ENCODE assay signal across 1 cellular context in the genomic region with DNA sequence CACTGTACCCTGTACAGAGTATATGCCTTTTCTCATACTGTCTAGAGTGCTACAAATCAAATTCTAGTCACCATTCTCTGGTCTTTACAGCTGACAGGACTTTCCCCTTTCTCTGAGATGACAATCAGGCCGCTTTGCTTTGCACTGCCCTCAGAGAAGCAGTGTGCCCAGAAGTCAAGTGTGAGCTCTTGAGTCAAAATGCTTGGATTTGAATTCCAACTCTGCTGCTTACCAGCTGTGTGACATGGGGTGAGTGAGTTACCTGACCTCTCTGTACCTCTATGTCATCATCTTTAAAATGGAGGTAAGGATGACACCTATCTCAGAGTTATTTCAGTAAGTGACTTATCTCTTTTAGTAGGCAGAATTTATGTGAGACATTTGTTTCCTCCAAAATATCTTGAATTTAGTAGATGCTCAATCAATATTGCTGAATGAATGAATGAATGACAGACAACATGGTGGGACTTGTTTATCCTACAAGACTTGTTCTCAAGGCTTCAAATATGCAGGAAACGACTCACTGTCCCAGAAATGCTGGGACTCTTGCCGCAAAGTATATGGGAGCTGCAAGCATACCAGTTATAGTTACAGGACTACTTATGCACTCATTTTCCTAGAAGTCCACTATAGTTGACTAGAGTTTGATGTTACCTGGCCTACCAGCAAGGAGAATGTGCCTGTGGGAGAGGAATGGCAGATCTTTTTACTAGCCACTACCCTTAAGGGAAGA.
TF ChIP-seq lines count a peak whose summit lies in the region.

No MANE protein-coding gene starts in this region.

TF ChIP-seq in endothelial cell of umbilical vein, 7 proteins besides CTCF, POLR2A, EP300 and RAD21:
- TF ChIP-seq POLR2AphosphoS5 (IDR thresholded peaks at IDR 0.05; ENCODE audit: insufficient read depth, low read depth, low read length) (no peak), EZH2 (IDR thresholded peaks at IDR 0.05; ENCODE audit: borderline replicate concordance, low read depth, low read length, severe bottlenecking) (no peak), GATA2 (IDR thresholded peaks at IDR 0.05; ENCODE audit: insufficient read depth, insufficient read length, low read depth, low read length) (no peak), FOS (IDR thresholded peaks at IDR 0.05; ENCODE audit: borderline replicate concordance, insufficient read depth, low read length) (no peak), MYC (IDR thresholded peaks at IDR 0.05; ENCODE audit: low read depth, low read length) (no peak), JUN (IDR thresholded peaks at IDR 0.05; ENCODE audit: borderline replicate concordance, insufficient read depth, insufficient read length, low read depth) (no peak)
- TF ChIP-seq, protein P1, sequence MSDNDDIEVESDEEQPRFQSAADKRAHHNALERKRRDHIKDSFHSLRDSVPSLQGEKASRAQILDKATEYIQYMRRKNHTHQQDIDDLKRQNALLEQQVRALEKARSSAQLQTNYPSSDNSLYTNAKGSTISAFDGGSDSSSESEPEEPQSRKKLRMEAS (IDR thresholded peaks at IDR 0.05; ENCODE audit: insufficient read depth, insufficient read length), result no peak
